ENCODE assay signal across 9 cellular contexts in genomic region chr14:35855886-35856481, GRCh38. TPM values are rescaled to one million over a fixed set of nuclear protein-coding genes. Genes with fewer than 3 reads are reported as not detected.
DNase-seq lines count a peak whose midpoint lies in the region; ATAC-seq, FAIRE-seq and TF ChIP-seq lines count a peak whose summit lies in the region.
"Had no signal": no experiment of that assay in that cellular context is flagged by ENCODE, and none has a peak within 500 bp of the region (broad histone marks: within the 10 kb centered on the region; RNA-seq: fewer than 3 reads in every experiment).

No MANE protein-coding gene starts in this region.

- peak; percentile 92 for FAIRE-seq in GM12892 (lab: Jason Lieb, UNC)

- H3K79me1 ChIP-seq in H9 (ENCODE audit: insufficient read depth, low read depth, low read length, poor library complexity, severe bottlenecking), result no peaks in the 10 kb centered on the region

- no peak overlapping the region for H3T11ph ChIP-seq in H9 (ENCODE audit: low read length)

- TF ChIP-seq POLR2A in GM12892 (IDR thresholded peaks at IDR 0.05; ENCODE audit: low read depth, low read length), result no peak; the same call in 1 of the 2 replicates

- H2BK120ac ChIP-seq in H9 (ENCODE audit: low read depth, low read length, poor library complexity, severe bottlenecking), result no peak overlapping the region

- H3K9me3 ChIP-seq in T-helper 17 cell (ENCODE audit: control insufficient read depth, low read length, poor library complexity, severe bottlenecking) (no peaks in the 10 kb centered on the region), H9 (ENCODE audit: control insufficient read depth, low read depth, low read length) (no peaks in the 10 kb centered on the region)

- H2BK12ac ChIP-seq in H9 (ENCODE audit: insufficient read length, low read depth, low read length), result no peak overlapping the region

- no CpG with 5 or more reads among the region's 6 CpGs for WGBS in H9 (ENCODE audit: extremely low coverage, insufficient read length, low lambda C conversion rate)

- H2BK20ac ChIP-seq in H9 (ENCODE audit: low read depth, low read length, poor library complexity, severe bottlenecking), result no peak overlapping the region

- no peak overlapping the region for H4K91ac ChIP-seq in H9 (ENCODE audit: insufficient read length, low read depth, low read length)

- DNase-seq in GM12892 (ENCODE audit: insufficient read length) (peak; percentile 19), T-helper 17 cell (no peak), omental fat pad (ENCODE audit: low spot score) (no peak), H9 (no peak)
- no peak for DNase-seq in activated CD8-positive, alpha-beta T cell treated with anti-CD3 and anti-CD28 coated beads for 36 hours
- DNase-seq in activated CD4-positive, alpha-beta T cell treated with anti-CD3 and anti-CD28 coated beads, Interleukin-2, amount 10 ng/mL, durations not matched to agents 7 days and 5 days, result no peak
- DNase-seq: activated naive CD8-positive, alpha-beta T cell treated with anti-CD3 and anti-CD28 coated beads, Interleukin-2, amount 10 ng/mL, durations not matched to agents 7 days and 5 days had no signal

- TF ChIP-seq CTCF in activated CD8-positive, alpha-beta T cell treated with anti-CD3 and anti-CD28 coated beads for 36 hours (IDR thresholded peaks at IDR 0.05), result no peak
- TF ChIP-seq CTCF in omental fat pad (IDR thresholded peaks at IDR 0.05), result no peak
- no peak for TF ChIP-seq CTCF in H9 (conservative IDR thresholded peaks at IDR 0.05)

- H4K20me1 ChIP-seq in H9 (ENCODE audit: control insufficient read depth, insufficient read depth, insufficient read length), result no peaks in the 10 kb centered on the region

- peaks cover 16% of the 10 kb centered on the region for H3K4me1 Mint-ChIP-seq in T-helper 17 cell
- H3K4me1 Mint-ChIP-seq in activated CD8-positive, alpha-beta T cell treated with anti-CD3 and anti-CD28 coated beads for 36 hours (ENCODE audit: low read depth), result no peaks in the 10 kb centered on the region
- H3K4me1 Mint-ChIP-seq in activated CD4-positive, alpha-beta T cell treated with anti-CD3 and anti-CD28 coated beads, Interleukin-2, amount 10 ng/mL, durations not matched to agents 7 days and 5 days, result no peaks in the 10 kb centered on the region
- H3K4me1 Mint-ChIP-seq in H9, result no peaks in the 10 kb centered on the region; a peak in 1 of 4 replicates

- H3K9me3 Mint-ChIP-seq in activated CD8-positive, alpha-beta T cell treated with anti-CD3 and anti-CD28 coated beads for 36 hours, result peaks cover 3% of the 10 kb centered on the region
- H3K9me3 Mint-ChIP-seq in activated CD4-positive, alpha-beta T cell treated with anti-CD3 and anti-CD28 coated beads, Interleukin-2, amount 10 ng/mL, durations not matched to agents 7 days and 5 days, result peaks cover 6% of the 10 kb centered on the region
- H3K9me3 Mint-ChIP-seq in H9, result peaks cover 0 to 4% of the 10 kb centered on the region in 2 experiments; a peak in 2 of 5 replicates

- no peak overlapping the region for H3K9ac ChIP-seq in H9 (ENCODE audit: extremely low read depth, insufficient read length, low read length)

- no peak overlapping the region for H2AFZ ChIP-seq in H9 (ENCODE audit: low read length)

- CTCF ChIA-PET in activated CD8-positive, alpha-beta T cell treated with anti-CD3 and anti-CD28 coated beads for 36 hours (lab: Charles Lee), result interaction anchor here (2.3 kb wide), 1 partner anchor 213 kb away, joined by 10 read pairs; no protein-coding TSS in a partner anchor
- CTCF ChIA-PET in activated CD4-positive, alpha-beta T cell treated with anti-CD3 and anti-CD28 coated beads, Interleukin-2, amount 10 ng/mL, durations not matched to agents 7 days and 5 days (lab: Charles Lee), result no interaction called here

- H3K4me3 Mint-ChIP-seq in T-helper 17 cell (no peak overlapping the region), H9 (no peak overlapping the region)
- H3K4me3 Mint-ChIP-seq in activated CD8-positive, alpha-beta T cell treated with anti-CD3 and anti-CD28 coated beads for 36 hours, result no peak overlapping the region
- H3K4me3 Mint-ChIP-seq in activated CD4-positive, alpha-beta T cell treated with anti-CD3 and anti-CD28 coated beads, Interleukin-2, amount 10 ng/mL, durations not matched to agents 7 days and 5 days, result no peak overlapping the region
- H3K4me3 Mint-ChIP-seq: activated naive CD8-positive, alpha-beta T cell treated with anti-CD3 and anti-CD28 coated beads, Interleukin-2, amount 10 ng/mL, durations not matched to agents 7 days and 5 days had no signal

- no peak overlapping the region for H2BK5ac ChIP-seq in H9 (ENCODE audit: insufficient read length, low read length)

- H3K56ac ChIP-seq in H9 (ENCODE audit: insufficient read length, low read depth, low read length), result no peak overlapping the region

- H3K27ac ChIP-seq in H9 (ENCODE audit: insufficient read length, low read depth, low read length), result no peak overlapping the region

- no peaks in the 10 kb centered on the region for H3K27me3 Mint-ChIP-seq in T-helper 17 cell
- H3K27me3 Mint-ChIP-seq in activated CD8-positive, alpha-beta T cell treated with anti-CD3 and anti-CD28 coated beads for 36 hours, result no peaks in the 10 kb centered on the region
- H3K27me3 Mint-ChIP-seq in activated CD4-positive, alpha-beta T cell treated with anti-CD3 and anti-CD28 coated beads, Interleukin-2, amount 10 ng/mL, durations not matched to agents 7 days and 5 days, result no peaks in the 10 kb centered on the region
- H3K27me3 Mint-ChIP-seq in H9 (ENCODE audit: low read depth), result no peaks in the 10 kb centered on the region
- H3K27me3 Mint-ChIP-seq: activated naive CD8-positive, alpha-beta T cell treated with anti-CD3 and anti-CD28 coated beads, Interleukin-2, amount 10 ng/mL, durations not matched to agents 7 days and 5 days had no signal

- no peak overlapping the region for H3K4me2 ChIP-seq in H9 (ENCODE audit: insufficient read depth, insufficient read length, low read length)

- intact Hi-C loops in activated CD8-positive, alpha-beta T cell treated with anti-CD3 and anti-CD28 coated beads for 36 hours (cut with micrococcal nuclease), result no loop called here

- no peak overlapping the region for H3K23ac ChIP-seq in H9 (ENCODE audit: insufficient read length, low read depth, low read length)

- H3K18ac ChIP-seq in H9 (ENCODE audit: insufficient read length, low read depth, low read length), result no peak overlapping the region

- H3K4ac ChIP-seq in H9 (ENCODE audit: low read depth, low read length), result no peak overlapping the region

- POLR2A ChIA-PET in activated CD8-positive, alpha-beta T cell treated with anti-CD3 and anti-CD28 coated beads for 36 hours (lab: Charles Lee), result no interaction called here
- POLR2A ChIA-PET in activated CD4-positive, alpha-beta T cell treated with anti-CD3 and anti-CD28 coated beads, Interleukin-2, amount 10 ng/mL, durations not matched to agents 7 days and 5 days (lab: Charles Lee), result no interaction called here

- no peak overlapping the region for H4K5ac ChIP-seq in H9 (ENCODE audit: insufficient read length, low read depth, low read length)

- no peaks in the 10 kb centered on the region for H3K27me3 ChIP-seq in H9 (ENCODE audit: insufficient read depth, low read length)

- H3K27ac Mint-ChIP-seq in T-helper 17 cell, result peak overlapping the region; percentile 74
- no peak overlapping the region for H3K27ac Mint-ChIP-seq in activated CD8-positive, alpha-beta T cell treated with anti-CD3 and anti-CD28 coated beads for 36 hours
- H3K27ac Mint-ChIP-seq in activated CD4-positive, alpha-beta T cell treated with anti-CD3 and anti-CD28 coated beads, Interleukin-2, amount 10 ng/mL, durations not matched to agents 7 days and 5 days, result no peak overlapping the region
- H3K27ac Mint-ChIP-seq in H9, result no peak overlapping the region
- H3K27ac Mint-ChIP-seq: activated naive CD8-positive, alpha-beta T cell treated with anti-CD3 and anti-CD28 coated beads, Interleukin-2, amount 10 ng/mL, durations not matched to agents 7 days and 5 days had no signal

- H2AK5ac ChIP-seq in H9 (ENCODE audit: insufficient read length, low read length), result no peak overlapping the region

- H3K23me2 ChIP-seq in H9 (ENCODE audit: insufficient read length, low read depth, low read length, poor library complexity, severe bottlenecking), result no peaks in the 10 kb centered on the region

- no peaks in the 10 kb centered on the region for H3K4me1 ChIP-seq in H9 (ENCODE audit: insufficient read depth, low read length)

- peaks cover 26% of the 10 kb centered on the region for H3K36me3 Mint-ChIP-seq in T-helper 17 cell (ENCODE audit: low read depth)
- H3K36me3 Mint-ChIP-seq in activated CD8-positive, alpha-beta T cell treated with anti-CD3 and anti-CD28 coated beads for 36 hours (ENCODE audit: low read depth), result peaks cover 14% of the 10 kb centered on the region
- H3K36me3 Mint-ChIP-seq in activated CD4-positive, alpha-beta T cell treated with anti-CD3 and anti-CD28 coated beads, Interleukin-2, amount 10 ng/mL, durations not matched to agents 7 days and 5 days (ENCODE audit: low read depth), result peaks cover 18% of the 10 kb centered on the region
- H3K36me3 Mint-ChIP-seq in H9 (ENCODE audit: insufficient read depth in 1 of 3, low read depth in 3 of 3), result peaks cover 14 to 29% (median 15%) of the 10 kb centered on the region in 3 experiments; a peak in 6 of 7 replicates

- H3K79me2 ChIP-seq in H9 (ENCODE audit: insufficient read depth, low read length), result no peaks in the 10 kb centered on the region

- H2BK15ac ChIP-seq in H9 (ENCODE audit: low read depth, low read length), result no peak overlapping the region

- no peak overlapping the region for H4K8ac ChIP-seq in H9 (replicated peaks; ENCODE audit: insufficient read length, low read depth, low read length)

- no peak overlapping the region for H3K14ac ChIP-seq in H9 (ENCODE audit: insufficient read depth, low read length)

- ATAC-seq in GM21367 (IDR thresholded peaks at IDR 0.05; ENCODE audit: unreplicated experiment) (peak; percentile 96), HG03378 (IDR thresholded peaks at IDR 0.05; ENCODE audit: unreplicated experiment) (peak; percentile 97), T-helper 17 cell (peak; percentile 25), omental fat pad (ENCODE audit: low FRiP score) (no peak)
- no peak for ATAC-seq in activated CD8-positive, alpha-beta T cell treated with anti-CD3 and anti-CD28 coated beads for 36 hours

RNA-seq across cellular contexts. Expression of gene BRMS1L, which starts 29.8 kb away (rescaled TPM):
- 8.7 TPM for polyA plus RNA-seq in GM12892 (2012; ENCODE audit: missing spikeins)
- total RNA-seq in T-helper 17 cell, result 10 to 100 TPM in 1 of 2 donors, 1 to 10 TPM in 1; 5.3 to 15.4 TPM
- total RNA-seq in activated CD8-positive, alpha-beta T cell treated with anti-CD3 and anti-CD28 coated beads for 36 hours, result 1 to 10 TPM; 4.3 to 5.5 TPM
- total RNA-seq in omental fat pad, result 1 to 10 TPM; 4.0 to 9.1 (median 5.6) TPM
- 1 to 10 TPM; 4.8 to 4.9 TPM for total RNA-seq in activated CD4-positive, alpha-beta T cell treated with anti-CD3 and anti-CD28 coated beads, Interleukin-2, amount 10 ng/mL, durations not matched to agents 7 days and 5 days
- 11.4 and 12.9 TPM in 2 replicates for total RNA-seq in H9 (2021)

RNA-seq across cellular contexts. Expression of gene RALGAPA1, which starts 46.9 kb away (rescaled TPM):
- polyA plus RNA-seq in GM12892 (2012; ENCODE audit: missing spikeins), result 11.2 TPM
- total RNA-seq in T-helper 17 cell, result 10 to 100 TPM; 79.0 to 79.4 TPM
- 10 to 100 TPM; 23.7 to 26.5 TPM for total RNA-seq in activated CD8-positive, alpha-beta T cell treated with anti-CD3 and anti-CD28 coated beads for 36 hours
- total RNA-seq in omental fat pad, result 10 to 100 TPM; 43.5 to 79.0 (median 54.9) TPM
- total RNA-seq in activated CD4-positive, alpha-beta T cell treated with anti-CD3 and anti-CD28 coated beads, Interleukin-2, amount 10 ng/mL, durations not matched to agents 7 days and 5 days, result 10 to 100 TPM; 32.5 to 35.6 TPM
- 25.8 and 29.8 TPM in 2 replicates for total RNA-seq in H9 (2021)

Comparison
In these comparisons a context has a peak if more than half of its experiments do, and no peak if none do; other contexts are left out.
1. ATAC-seq: peak in GM21367 (single experiment), HG03378 (single experiment) and T-helper 17 cell (single experiment); none in activated CD8-positive, alpha-beta T cell treated with anti-CD3 and anti-CD28 coated beads for 36 hours (single experiment) and omental fat pad (single experiment).